ENCODE assay signal across 28 cellular contexts in genomic region chr19:14301150-14301549, GRCh38.
"Had no signal": no experiment of that assay in that cellular context is flagged by ENCODE, and none has a peak within 500 bp of the region (broad histone marks: within the 10 kb centered on the region; RNA-seq: fewer than 3 reads in every experiment).

No MANE protein-coding gene starts in this region.

- H3K4me1 ChIP-seq: esophagus squamous epithelium, gastrocnemius medialis, heart right ventricle, left lung, lower lobe of right lung had no signal

- H3K4me3 ChIP-seq: coronary artery, dorsolateral prefrontal cortex, esophagus squamous epithelium, gastrocnemius medialis, heart right ventricle, left lung, lower lobe of right lung, mucosa of descending colon had no signal

- ATAC-seq: effector memory CD8-positive, alpha-beta T cell; esophagus mucosa; gastrocnemius medialis; heart right ventricle; left cardiac atrium; left lung; left ventricle myocardium superior; lower lobe of right lung; mucosa of descending colon had no signal

- DNase-seq: dermis blood vessel endothelial cell; dorsolateral prefrontal cortex; effector CD8-positive, alpha-beta T cell; effector memory CD8-positive, alpha-beta T cell; endodermal cell; erythroblast; esophagus squamous epithelium; foreskin fibroblast; foreskin melanocyte; gastrocnemius medialis; glutamatergic neuron; head of caudate nucleus; heart right ventricle; hippocampal formation; left cardiac atrium; left lung; left ventricle myocardium superior; lower lobe of right lung; mesenchymal stem cell; mucosa of descending colon; naive B cell had no signal

- H3K36me3 ChIP-seq: esophagus squamous epithelium, gastrocnemius medialis, heart right ventricle, left lung, lower lobe of right lung had no signal

- H3K9me3 ChIP-seq: esophagus squamous epithelium, gastrocnemius medialis, heart right ventricle, left lung, lower lobe of right lung, mucosa of descending colon had no signal

- FAIRE-seq: colon, endometrium, islet of Langerhans, keratinocyte had no signal

- H3K27me3 ChIP-seq: dorsolateral prefrontal cortex, left lung had no signal

- H3K27ac ChIP-seq: coronary artery, dorsolateral prefrontal cortex, epithelial cell of prostate, esophagus squamous epithelium, gastrocnemius medialis, heart right ventricle, left lung, lower lobe of right lung had no signal
